ENCODE assay signal across 21 cellular contexts in genomic region chr12:5071496-5071895, GRCh38. TPM values are rescaled to one million over a fixed set of nuclear protein-coding genes. Genes with fewer than 3 reads are reported as not detected.
"Had no signal": no experiment of that assay in that cellular context is flagged by ENCODE, and none has a peak within 500 bp of the region (broad histone marks: within the 10 kb centered on the region; RNA-seq: fewer than 3 reads in every experiment).

No MANE protein-coding gene starts in this region.

- H2AFZ ChIP-seq: hepatocyte had no signal

- H3K4me3 Mint-ChIP-seq: activated CD4-positive, alpha-beta memory T cell treated with anti-CD3 and anti-CD28 coated beads for 36 hours; activated CD4-positive, alpha-beta T cell treated with anti-CD3 and anti-CD28 coated beads for 36 hours; activated CD8-positive, alpha-beta memory T cell treated with anti-CD3 and anti-CD28 coated beads, Interleukin-2, amount 10 ng/mL, durations not matched to agents 7 days and 5 days; activated naive CD8-positive, alpha-beta T cell treated with anti-CD3 and anti-CD28 coated beads for 36 hours; effector memory CD8-positive, alpha-beta T cell; mesothelial cell of epicardium; natural killer cell treated with Interleukin-12 subunit alpha and Interleukin-12 subunit beta and Interleukin-15 and Interleukin-18, amount 100 ng/mL, for 72 hours had no signal

- H3K27ac ChIP-seq: epithelial cell of prostate, hepatocyte, tibial nerve had no signal

- H3K27me3 ChIP-seq: tibial nerve had no signal

- H3K4me1 ChIP-seq: tibial nerve had no signal

- H3K9me3 ChIP-seq: tibial nerve had no signal

- H3K4me3 ChIP-seq: hepatocyte, lung, tibial nerve had no signal

- ATAC-seq: activated CD4-positive, alpha-beta T cell treated with anti-CD3 and anti-CD28 coated beads for 36 hours; activated CD8-positive, alpha-beta memory T cell treated with anti-CD3 and anti-CD28 coated beads, Interleukin-2, amount 10 ng/mL, durations not matched to agents 7 days and 5 days; effector memory CD8-positive, alpha-beta T cell; natural killer cell treated with Interleukin-12 subunit alpha and Interleukin-12 subunit beta and Interleukin-15 and Interleukin-18, amount 100 ng/mL, for 72 hours had no signal

- H3K36me3 Mint-ChIP-seq: activated CD4-positive, alpha-beta memory T cell treated with anti-CD3 and anti-CD28 coated beads for 36 hours; activated CD8-positive, alpha-beta memory T cell treated with anti-CD3 and anti-CD28 coated beads, Interleukin-2, amount 10 ng/mL, durations not matched to agents 7 days and 5 days; activated naive CD8-positive, alpha-beta T cell treated with anti-CD3 and anti-CD28 coated beads for 36 hours; mesothelial cell of epicardium; natural killer cell treated with Interleukin-12 subunit alpha and Interleukin-12 subunit beta and Interleukin-15 and Interleukin-18, amount 100 ng/mL, for 72 hours had no signal

- H3K4me2 ChIP-seq: hepatocyte had no signal

- H3K9me3 Mint-ChIP-seq: activated CD4-positive, alpha-beta memory T cell treated with anti-CD3 and anti-CD28 coated beads for 36 hours; activated naive CD8-positive, alpha-beta T cell treated with anti-CD3 and anti-CD28 coated beads for 36 hours; effector memory CD8-positive, alpha-beta T cell; mesothelial cell of epicardium; natural killer cell treated with Interleukin-12 subunit alpha and Interleukin-12 subunit beta and Interleukin-15 and Interleukin-18, amount 100 ng/mL, for 72 hours had no signal

- DNase-seq: activated CD4-positive, alpha-beta memory T cell treated with anti-CD3 and anti-CD28 coated beads for 36 hours; activated CD4-positive, alpha-beta T cell treated with anti-CD3 and anti-CD28 coated beads for 36 hours; activated CD8-positive, alpha-beta memory T cell treated with anti-CD3 and anti-CD28 coated beads, Interleukin-2, amount 10 ng/mL, durations not matched to agents 7 days and 5 days; activated naive CD8-positive, alpha-beta T cell treated with anti-CD3 and anti-CD28 coated beads for 36 hours; amniotic stem cell; effector memory CD8-positive, alpha-beta T cell; foreskin fibroblast; posterior cingulate gyrus; stimulated activated CD4-positive, alpha-beta T cell treated with anti-CD3 and anti-CD28 coated beads, Interleukin-12 subunit alpha, Interleukin-12 subunit beta, amount 100 ng/mL, for 4 hours; stimulated activated CD4-positive, alpha-beta T cell treated with anti-CD3 and anti-CD28 coated beads, Interleukin-1b, Interleukin-23, amount 100 ng/mL, for 48 hours; stimulated activated naive CD4-positive, alpha-beta T cell treated with Interleukin-2 at 50 U/mL for 16 hours; T-helper 2 cell had no signal

- H3K4me1 Mint-ChIP-seq: activated CD4-positive, alpha-beta T cell treated with anti-CD3 and anti-CD28 coated beads for 36 hours; activated CD8-positive, alpha-beta memory T cell treated with anti-CD3 and anti-CD28 coated beads, Interleukin-2, amount 10 ng/mL, durations not matched to agents 7 days and 5 days; activated naive CD8-positive, alpha-beta T cell treated with anti-CD3 and anti-CD28 coated beads for 36 hours had no signal

- H3K27ac Mint-ChIP-seq: activated CD4-positive, alpha-beta memory T cell treated with anti-CD3 and anti-CD28 coated beads for 36 hours; activated CD4-positive, alpha-beta T cell treated with anti-CD3 and anti-CD28 coated beads for 36 hours; activated CD8-positive, alpha-beta memory T cell treated with anti-CD3 and anti-CD28 coated beads, Interleukin-2, amount 10 ng/mL, durations not matched to agents 7 days and 5 days; activated naive CD8-positive, alpha-beta T cell treated with anti-CD3 and anti-CD28 coated beads for 36 hours; effector memory CD8-positive, alpha-beta T cell; mesothelial cell of epicardium; natural killer cell treated with Interleukin-12 subunit alpha and Interleukin-12 subunit beta and Interleukin-15 and Interleukin-18, amount 100 ng/mL, for 72 hours had no signal

- H3K79me2 ChIP-seq: hepatocyte had no signal

RNA-seq across cellular contexts. Expression of gene KCNA5, which starts 27.8 kb away (rescaled TPM):
- total RNA-seq: activated CD4-positive, alpha-beta memory T cell treated with anti-CD3 and anti-CD28 coated beads for 36 hours; activated CD4-positive, alpha-beta T cell treated with anti-CD3 and anti-CD28 coated beads for 36 hours; activated CD8-positive, alpha-beta memory T cell treated with anti-CD3 and anti-CD28 coated beads, Interleukin-2, amount 10 ng/mL, durations not matched to agents 7 days and 5 days; activated naive CD8-positive, alpha-beta T cell treated with anti-CD3 and anti-CD28 coated beads for 36 hours; dermis microvascular lymphatic vessel endothelial cell; glomerular endothelial cell; natural killer cell treated with Interleukin-12 subunit alpha and Interleukin-12 subunit beta and Interleukin-15 and Interleukin-18, amount 100 ng/mL, for 72 hours had no signal
- polyA plus RNA-seq: keratinocyte had no signal
